ENCODE assay signal across 1 cellular context in genomic region chr7:47671358-47671757, GRCh38.
TF ChIP-seq lines count a peak whose summit lies in the region.

No MANE protein-coding gene starts in this region.

TF ChIP-seq in GM12878, 131 proteins besides CTCF, POLR2A, EP300 and RAD21 (continued from another document):
- TF ChIP-seq FOS (IDR thresholded peaks at IDR 0.05; ENCODE audit: borderline replicate concordance, extremely low read depth, insufficient read length): no peak
- TF ChIP-seq CBFB (IDR thresholded peaks at IDR 0.05; ENCODE audit: low read depth): no peak
- no peak for TF ChIP-seq TBL1XR1 (IDR thresholded peaks at IDR 0.05; ENCODE audit: low read depth, low read length)
- TF ChIP-seq TCF7 (IDR thresholded peaks at IDR 0.05; ENCODE audit: borderline replicate concordance): no peak
- TF ChIP-seq TAF1 (IDR thresholded peaks at IDR 0.05; ENCODE audit: borderline replicate concordance, low read depth, low read length): no peak
- TF ChIP-seq PAX5 (IDR thresholded peaks at IDR 0.05; ENCODE audit: borderline replicate concordance, low read depth, low read length): no peak
- no peak for TF ChIP-seq CHD2 (IDR thresholded peaks at IDR 0.05; ENCODE audit: borderline replicate concordance, low read depth, low read length)
- no peak for TF ChIP-seq BCL11A (IDR thresholded peaks at IDR 0.05; ENCODE audit: low read depth, low read length)
- no peak for TF ChIP-seq ZNF217 (IDR thresholded peaks at IDR 0.05)
- TF ChIP-seq, protein P1, sequence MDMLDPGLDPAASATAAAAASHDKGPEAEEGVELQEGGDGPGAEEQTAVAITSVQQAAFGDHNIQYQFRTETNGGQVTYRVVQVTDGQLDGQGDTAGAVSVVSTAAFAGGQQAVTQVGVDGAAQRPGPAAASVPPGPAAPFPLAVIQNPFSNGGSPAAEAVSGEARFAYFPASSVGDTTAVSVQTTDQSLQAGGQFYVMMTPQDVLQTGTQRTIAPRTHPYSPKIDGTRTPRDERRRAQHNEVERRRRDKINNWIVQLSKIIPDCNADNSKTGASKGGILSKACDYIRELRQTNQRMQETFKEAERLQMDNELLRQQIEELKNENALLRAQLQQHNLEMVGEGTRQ (IDR thresholded peaks at IDR 0.05; ENCODE audit: borderline replicate concordance, low read depth, low read length): no peak
- TF ChIP-seq, protein P2, sequence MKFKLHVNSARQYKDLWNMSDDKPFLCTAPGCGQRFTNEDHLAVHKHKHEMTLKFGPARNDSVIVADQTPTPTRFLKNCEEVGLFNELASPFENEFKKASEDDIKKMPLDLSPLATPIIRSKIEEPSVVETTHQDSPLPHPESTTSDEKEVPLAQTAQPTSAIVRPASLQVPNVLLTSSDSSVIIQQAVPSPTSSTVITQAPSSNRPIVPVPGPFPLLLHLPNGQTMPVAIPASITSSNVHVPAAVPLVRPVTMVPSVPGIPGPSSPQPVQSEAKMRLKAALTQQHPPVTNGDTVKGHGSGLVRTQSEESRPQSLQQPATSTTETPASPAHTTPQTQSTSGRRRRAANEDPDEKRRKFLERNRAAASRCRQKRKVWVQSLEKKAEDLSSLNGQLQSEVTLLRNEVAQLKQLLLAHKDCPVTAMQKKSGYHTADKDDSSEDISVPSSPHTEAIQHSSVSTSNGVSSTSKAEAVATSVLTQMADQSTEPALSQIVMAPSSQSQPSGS (IDR thresholded peaks at IDR 0.05; ENCODE audit: low read length): no peak
